23 cellular contexts compared by ENCODE assay signal in genomic region chr4:77938560-77938959, GRCh38.
"Had no signal": no experiment of that assay in that cellular context is flagged by ENCODE, and none has a peak within 500 bp of the region (broad histone marks: within the 10 kb centered on the region; RNA-seq: fewer than 3 reads in every experiment).

No MANE protein-coding gene starts in this region.

- H3K27ac ChIP-seq: dorsolateral prefrontal cortex, left ventricle myocardium inferior, lower lobe of right lung, pancreas, testis, tibial nerve, upper lobe of right lung, vagina had no signal

- H3K36me3 ChIP-seq: pancreas, vagina had no signal

- FAIRE-seq: endometrium, frontal cortex, pancreas had no signal

- H3K4me3 ChIP-seq: dorsolateral prefrontal cortex, left ventricle myocardium inferior, lower lobe of right lung, pancreas, smooth muscle cell, testis, tibial nerve, upper lobe of right lung, vagina had no signal

- H3K27ac Mint-ChIP-seq: immature natural killer cell; memory B cell; natural killer cell treated with Interleukin-12 subunit alpha and Interleukin-12 subunit beta and Interleukin-15 and Interleukin-18, amount 100 ng/mL, for 72 hours; progenitor cell of endocrine pancreas; stimulated activated naive CD8-positive, alpha-beta T cell treated with anti-CD3 and anti-CD28 coated beads, Interleukin-15, Interleukin-2, amounts not matched to agents 100 ng/mL and 50 ng/mL, for 24 hours had no signal

- H3K4me2 ChIP-seq: smooth muscle cell had no signal

- H3K9me3 Mint-ChIP-seq: immature natural killer cell had no signal

- ATAC-seq: esophagus mucosa; lower lobe of right lung; natural killer cell treated with Interleukin-12 subunit alpha and Interleukin-12 subunit beta and Interleukin-15 and Interleukin-18, amount 100 ng/mL, for 72 hours; pancreas; right cardiac atrium; upper lobe of right lung had no signal

- H3K4me3 Mint-ChIP-seq: immature natural killer cell; memory B cell; natural killer cell treated with Interleukin-12 subunit alpha and Interleukin-12 subunit beta and Interleukin-15 and Interleukin-18, amount 100 ng/mL, for 72 hours; stimulated activated naive CD8-positive, alpha-beta T cell treated with anti-CD3 and anti-CD28 coated beads, Interleukin-15, Interleukin-2, amounts not matched to agents 100 ng/mL and 50 ng/mL, for 24 hours had no signal

- H3K4me1 ChIP-seq: left ventricle myocardium inferior, lower lobe of right lung, pancreas, testis, tibial nerve, upper lobe of right lung, vagina had no signal

- H3K27me3 ChIP-seq: dorsolateral prefrontal cortex, pancreas, testis, tibial nerve, upper lobe of right lung, vagina had no signal

- H3K27me3 Mint-ChIP-seq: memory B cell; natural killer cell treated with Interleukin-12 subunit alpha and Interleukin-12 subunit beta and Interleukin-15 and Interleukin-18, amount 100 ng/mL, for 72 hours; progenitor cell of endocrine pancreas; stimulated activated naive CD8-positive, alpha-beta T cell treated with anti-CD3 and anti-CD28 coated beads, Interleukin-15, Interleukin-2, amounts not matched to agents 100 ng/mL and 50 ng/mL, for 24 hours had no signal

- DNase-seq: cortex of kidney; dorsolateral prefrontal cortex; effector CD8-positive, alpha-beta T cell; immature natural killer cell; left ventricle myocardium inferior; lower lobe of right lung; midbrain; occipital lobe; pancreas; right cardiac atrium; stimulated activated CD4-positive, alpha-beta T cell treated with anti-CD3 and anti-CD28 coated beads, Interleukin-2, amount 100 ng/mL, for 48 hours; testis; upper lobe of right lung had no signal

- H3K9me3 ChIP-seq: lower lobe of right lung, pancreas, testis, upper lobe of right lung, vagina had no signal
